10 cellular contexts compared by ENCODE assay signal in genomic region chr1:11707621-11708276, GRCh38. TPM values are rescaled to one million over a fixed set of nuclear protein-coding genes. Genes with fewer than 3 reads are reported as not detected.
A peak's percentile ranks its signal among the peaks of the same experiment; 100 is the strongest.
DNase-seq lines count a peak whose midpoint lies in the region; ATAC-seq, FAIRE-seq and TF ChIP-seq lines count a peak whose summit lies in the region.
"Had no signal": no experiment of that assay in that cellular context is flagged by ENCODE, and none has a peak within 500 bp of the region (broad histone marks: within the 10 kb centered on the region; RNA-seq: fewer than 3 reads in every experiment).

No MANE protein-coding gene starts in this region.

- intact Hi-C loops in left colon (cut with DNase I, micrococcal nuclease): no loop called here

- DNase-seq in Ammon's horn (ENCODE audit: low spot score): peak; percentile 28
- DNase-seq in LNCaP clone FGC (ENCODE audit: low read depth): peak; percentile 30
- DNase-seq in OCI-M1 (lab: John Stamatoyannopoulos, UW): peak; percentile 69
- peak in 1 of 2 donors; percentile 58 for DNase-seq in left colon
- DNase-seq in occipital lobe (lab: John Stamatoyannopoulos, UW): no peak
- no peak for DNase-seq in GM12892 (ENCODE audit: insufficient read length)
- DNase-seq in T-helper 9 cell: no peak
- DNase-seq: amniotic stem cell had no signal

- no peak overlapping the region for H3K4me3 ChIP-seq in LNCaP clone FGC (ENCODE audit: low read depth, low read length)

- peak; percentile 73 for ATAC-seq in left colon
- ATAC-seq in HG03097 (IDR thresholded peaks at IDR 0.05; ENCODE audit: low FRiP score, unreplicated experiment): no peak
- ATAC-seq: activated CD4-positive, CD25-positive, alpha-beta regulatory T cell treated with anti-CD3 and anti-CD28 coated beads, Interleukin-2, amount 50 U/mL, for 24 hours had no signal

- TF ChIP-seq CTCF in LNCaP clone FGC (IDR thresholded peaks at IDR 0.05; ENCODE audit: control insufficient read depth, extremely low read depth, insufficient read depth): no peak

- TF ChIP-seq POLR2A in GM12892 (IDR thresholded peaks at IDR 0.05; ENCODE audit: low read depth, low read length): no peak

- no peak for FAIRE-seq in GM12892 (lab: Jason Lieb, UNC)

RNA-seq across cellular contexts. Expression of gene DRAXIN, which starts 16.2 kb away (rescaled TPM):
- total RNA-seq in left colon (under 1 TPM; 0.06 to 0.11 TPM), occipital lobe (107 TPM)
- polyA plus RNA-seq in GM12892 (2012; ENCODE audit: missing spikeins): not detected

RNA-seq across cellular contexts. Expression of gene MAD2L2, which starts 26.8 kb away (rescaled TPM):
- total RNA-seq in left colon (1 to 10 TPM; 7.0 to 7.4 TPM), occipital lobe (43.4 TPM)
- 49.0 TPM for polyA plus RNA-seq in GM12892 (2012; ENCODE audit: missing spikeins)

RNA-seq across cellular contexts. Expression of gene AGTRAP, which starts 28.2 kb away (rescaled TPM):
- total RNA-seq in left colon (10 to 100 TPM; 12.3 to 16.7 TPM), occipital lobe (4.2 TPM)
- polyA plus RNA-seq in GM12892 (2012; ENCODE audit: missing spikeins): 6.6 TPM

RNA-seq across cellular contexts. Expression of gene FBXO6, which starts 43.7 kb away (rescaled TPM):
- total RNA-seq in left colon (1 to 10 TPM; 6.8 to 8.1 TPM), occipital lobe (7.6 TPM)
- 14.1 TPM for polyA plus RNA-seq in GM12892 (2012; ENCODE audit: missing spikeins)

RNA-seq across cellular contexts. Expression of gene FBXO44, which starts 53.1 kb away (rescaled TPM):
- total RNA-seq in left colon (1 to 10 TPM; 4.0 to 8.1 TPM), occipital lobe (30.3 TPM)
- polyA plus RNA-seq in GM12892 (2012; ENCODE audit: missing spikeins): 13.3 TPM

Comparison
In these comparisons a context has a peak if more than half of its experiments do, and no peak if none do; other contexts are left out.
1. DNase-seq: peak in Ammon's horn (single experiment), LNCaP clone FGC (single experiment) and OCI-M1 (single experiment); none in occipital lobe (single experiment), GM12892 (single experiment) and T-helper 9 cell (single experiment).
2. RNA of gene DRAXIN, which starts 16.2 kb away (total RNA-seq): 107 TPM in occipital lobe (single experiment); 0.06 to 0.11 TPM in left colon; every median in the first group is over 10 times any median in the second.